17 cellular contexts compared by ENCODE assay signal in the genomic region with DNA sequence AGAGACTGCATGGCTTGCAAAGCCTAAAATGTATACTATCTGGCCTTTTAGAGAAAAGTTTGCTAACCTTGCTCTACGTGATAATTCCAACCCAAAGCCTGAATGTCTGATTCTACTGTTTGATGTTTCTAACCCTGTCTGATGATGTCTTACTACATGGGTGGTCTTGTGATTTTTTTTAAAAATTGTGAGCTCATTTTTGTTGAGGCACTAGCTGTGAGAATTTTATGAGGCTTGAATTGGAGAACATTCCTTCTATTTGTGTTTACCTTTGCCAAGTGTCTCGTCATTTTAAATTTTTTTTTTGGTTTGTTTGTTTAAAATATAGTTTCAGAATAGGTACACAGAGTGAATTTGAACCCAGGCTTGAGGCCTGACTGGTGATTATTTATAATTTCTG.
"Had no signal": no experiment of that assay in that cellular context is flagged by ENCODE, and none has a peak within 500 bp of the region (broad histone marks: within the 10 kb centered on the region; RNA-seq: fewer than 3 reads in every experiment).

No MANE protein-coding gene starts in this region.

- H3K4me1 ChIP-seq: breast epithelium had no signal

- DNase-seq: activated CD4-positive, alpha-beta T cell treated with anti-CD3 and anti-CD28 coated beads for 4 hours; activated CD8-positive, alpha-beta memory T cell treated with anti-CD3 and anti-CD28 coated beads, Interleukin-2, amount 50 U/mL, for 4 hours; activated CD8-positive, alpha-beta T cell treated with anti-CD3 and anti-CD28 coated beads for 36 hours; aorta; caudate nucleus; MM.1S; NCI-H1105; NCI-H1436; NCI-H1694 treated with DMSO at 0.1 percent for 48 hours; NCI-H2029 treated with DMSO at 0.1 percent for 48 hours; NCI-H510A treated with DMSO at 0.1 percent for 48 hours; SHP77 treated with DMSO at 0.1 percent for 48 hours; SK-N-SH; T-helper 1 cell; WERI-Rb-1 had no signal

- H3K9ac ChIP-seq: SK-N-SH had no signal

- H3K9me3 ChIP-seq: breast epithelium, SK-N-SH had no signal

- H3K27me3 ChIP-seq: breast epithelium had no signal

- H3K4me3 ChIP-seq: breast epithelium had no signal

- H3K27ac ChIP-seq: breast epithelium, WERI-Rb-1 had no signal

- ATAC-seq: activated CD4-positive, CD25-positive, alpha-beta regulatory T cell treated with anti-CD3 and anti-CD28 coated beads, Interleukin-2, amount 50 U/mL, for 24 hours; activated CD8-positive, alpha-beta T cell treated with anti-CD3 and anti-CD28 coated beads for 36 hours had no signal

- H3K36me3 ChIP-seq: breast epithelium, WERI-Rb-1 had no signal
